Comparison of ENCODE assay signal across 9 cellular contexts in the genomic region with DNA sequence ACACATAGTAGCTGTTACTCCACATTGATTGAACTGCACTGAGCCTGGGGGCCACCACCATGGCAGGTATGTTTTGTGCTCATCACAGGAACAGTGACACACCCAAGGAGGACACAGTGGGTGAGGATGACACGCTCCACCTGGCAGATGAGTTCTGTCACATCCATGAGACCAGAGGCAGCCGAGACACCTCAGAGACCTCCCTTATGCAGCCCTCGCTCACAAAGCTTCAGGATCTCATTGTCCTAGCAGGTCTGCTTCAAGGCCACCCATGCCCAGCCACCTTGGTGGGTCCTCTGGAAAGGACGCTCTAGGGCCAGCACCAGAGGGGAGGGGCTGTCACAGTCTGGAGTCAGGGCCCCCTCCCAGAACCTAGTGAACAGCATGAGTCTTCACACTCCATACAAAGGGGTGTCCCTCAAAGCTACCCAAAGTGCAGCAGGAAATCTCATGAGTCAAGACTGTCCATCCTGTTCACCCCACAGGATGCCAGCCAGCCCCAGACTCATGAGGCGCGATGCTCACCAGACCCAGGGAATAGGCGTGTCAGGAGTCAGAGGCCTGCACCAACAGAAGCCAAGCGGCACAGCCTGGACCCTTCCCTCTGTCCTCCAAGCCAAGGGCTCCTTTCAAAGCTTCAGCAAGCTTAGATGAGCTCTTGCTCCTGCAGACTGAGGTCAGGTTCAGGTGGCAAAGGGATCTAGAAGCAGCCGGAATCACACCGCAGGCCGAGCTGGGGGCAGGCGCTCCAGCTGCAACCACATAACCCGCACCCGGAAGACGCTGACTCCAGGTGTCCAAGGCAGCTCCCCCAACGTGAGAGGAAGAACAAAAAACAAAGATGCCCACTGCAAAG. TPM values are rescaled to one million over a fixed set of nuclear protein-coding genes. Genes with fewer than 3 reads are reported as not detected.
A peak's percentile ranks its signal among the peaks of the same experiment; 100 is the strongest.
DNase-seq lines count a peak whose midpoint lies in the region; TF ChIP-seq lines count a peak whose summit lies in the region.
"Had no signal": no experiment of that assay in that cellular context is flagged by ENCODE, and none has a peak within 500 bp of the region (broad histone marks: within the 10 kb centered on the region; RNA-seq: fewer than 3 reads in every experiment).

No MANE protein-coding gene starts in this region.

- H3K36me3 ChIP-seq in KOPT-K1 (ENCODE audit: insufficient read depth, low read length) (peaks cover 4% of the 10 kb centered on the region; the same call in 1 of the 2 replicates), stomach (peaks cover 0 to 4% (median 0%) of the 10 kb centered on the region in 4 donors), SJCRH30 (no peaks in the 10 kb centered on the region)
- H3K36me3 ChIP-seq: right lobe of liver had no signal

- whole genome bisulfite sequencing in stomach, 5 donors = 87 to 94% (median 91%) methylated on average over 12 to 16 of the region's 16 CpGs

- TF ChIP-seq EP300 in stomach (IDR thresholded peaks at IDR 0.05) = no peak

- no peak for TF ChIP-seq CTCF in stomach (IDR thresholded peaks at IDR 0.05)

- H3K4me1 ChIP-seq in stomach = peaks cover 65 to 95% (median 82%) of the 10 kb centered on the region in 4 donors
- no peaks in the 10 kb centered on the region for H3K4me1 ChIP-seq in SJCRH30

- no peak for TF ChIP-seq POLR2A in stomach (IDR thresholded peaks at IDR 0.05)

- H3K27me3 ChIP-seq in layer of hippocampus (ENCODE audit: control insufficient read depth, insufficient read depth, low read length) (no peaks in the 10 kb centered on the region), stomach (no peaks in the 10 kb centered on the region), SJCRH30 (no peaks in the 10 kb centered on the region)
- H3K27me3 ChIP-seq: right lobe of liver had no signal

- H3K4me3 ChIP-seq in stomach (no peak overlapping the region), SJCRH30 (no peak overlapping the region)
- H3K4me3 ChIP-seq: right lobe of liver had no signal

- peak; percentile 54 to 57 for DNase-seq in activated T-cell treated with anti-CD3 and anti-CD28 coated beads, Interleukin-2, amount 50 U/mL, for 48 hours
- DNase-seq in stomach (no peak), SJCRH30 (no peak), DMS153 treated with DMSO at 0.1 percent for 48 hours (lab: John Stamatoyannopoulos, UW; ENCODE audit: unreplicated experiment) (no peak), NCI-H2029 (lab: John Stamatoyannopoulos, UW) (no peak), C1 segment of cervical spinal cord (lab: John Stamatoyannopoulos, UW) (no peak)
- DNase-seq: right lobe of liver had no signal

- H3K27ac ChIP-seq in KOPT-K1 (ENCODE audit: low read depth, low read length, poor library complexity, severe bottlenecking) (peak overlapping the region; percentile 41), layer of hippocampus (ENCODE audit: low read depth, low read length) (peak overlapping the region; percentile 31), stomach (peak overlapping the region in 3 of 5 donors; percentile 72 to 89 (median 80)), SJCRH30 (no peak overlapping the region)
- H3K27ac ChIP-seq: right lobe of liver had no signal

- no peaks in the 10 kb centered on the region for H3K9me3 ChIP-seq in KOPT-K1 (ENCODE audit: insufficient read depth, low read length, poor library complexity, severe bottlenecking)
- no peaks in the 10 kb centered on the region for H3K9me3 ChIP-seq in stomach
- H3K9me3 ChIP-seq in SJCRH30 (replicated peaks) = no peaks in the 10 kb centered on the region
- H3K9me3 ChIP-seq: right lobe of liver had no signal

- intact Hi-C loops in stomach (cut with DNase I; ENCODE audit: low total_unique reads) = loop anchor here (10.0 kb wide), 1 partner anchor 100 kb away; no protein-coding TSS in a partner anchor

RNA-seq across cellular contexts. Expression of gene FAM53B, which starts 9.6 kb away (rescaled TPM):
- 10 to 100 TPM in 4 of 5 donors, 1 to 10 TPM in 1; 9.4 to 46.9 (median 19.3) TPM for total RNA-seq in stomach
- 1 to 10 TPM; 5.7 to 9.3 (median 8.2) TPM for polyA plus RNA-seq in stomach
- 9.4 and 10.0 TPM in 2 replicates for total RNA-seq in SJCRH30 (2014; rRNA removed; shearing (Covaris generic))

RNA-seq across cellular contexts. Expression of gene EEF1AKMT2, which starts 57.1 kb away (rescaled TPM):
- total RNA-seq in stomach = 10 to 100 TPM in 4 of 5 donors, 1 to 10 TPM in 1; 7.6 to 47.9 (median 18.0) TPM
- 10 to 100 TPM; 11.3 to 13.3 (median 11.6) TPM for polyA plus RNA-seq in stomach
- total RNA-seq in SJCRH30 (2014; rRNA removed; shearing (Covaris generic)) = 29.0 and 31.6 TPM in 2 replicates

Comparison
In these comparisons a context has a peak if more than half of its experiments do, and no peak if none do; other contexts are left out.
1. DNase-seq: peak in activated T-cell treated with anti-CD3 and anti-CD28 coated beads, Interleukin-2, amount 50 U/mL, for 48 hours (2 of 2); none in stomach (single experiment), SJCRH30 (0 of 2), DMS153 treated with DMSO at 0.1 percent for 48 hours (single experiment), NCI-H2029 (single experiment) and C1 segment of cervical spinal cord (0 of 14).